22 cellular contexts compared by ENCODE assay signal in the genomic region with DNA sequence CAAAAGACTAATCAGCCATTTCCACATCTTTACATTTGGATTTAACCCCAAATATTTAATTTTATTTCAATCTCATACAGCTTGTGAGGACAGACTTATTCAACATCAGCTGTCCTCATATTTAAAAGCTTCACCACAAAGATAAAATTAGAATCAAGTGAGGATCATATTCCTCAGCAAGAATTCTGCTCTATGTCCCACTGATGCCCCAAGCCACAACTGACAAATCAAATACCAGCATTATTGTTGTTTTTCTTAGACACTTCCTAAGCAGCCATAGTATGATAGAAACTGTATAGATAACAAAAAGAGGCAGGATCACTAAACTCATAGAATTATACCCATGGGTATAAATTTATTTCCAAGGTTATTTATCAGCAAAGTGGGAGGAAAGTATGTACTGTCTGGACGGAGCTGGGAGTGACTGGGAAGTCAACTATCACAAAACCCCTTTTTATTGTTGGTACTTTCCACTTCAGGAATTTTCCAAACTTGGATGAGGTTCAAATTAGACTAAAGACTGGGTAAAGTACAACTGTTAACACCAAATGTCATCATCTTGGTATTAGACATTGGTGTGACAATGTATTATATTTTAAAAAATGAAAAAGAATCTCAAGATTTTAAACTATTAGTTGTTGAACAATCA. TPM values are rescaled to one million over a fixed set of nuclear protein-coding genes. Genes with fewer than 3 reads are reported as not detected.
A peak's percentile ranks its signal among the peaks of the same experiment; 100 is the strongest.
DNase-seq lines count a peak whose midpoint lies in the region; ATAC-seq and TF ChIP-seq lines count a peak whose summit lies in the region.
"Had no signal": no experiment of that assay in that cellular context is flagged by ENCODE, and none has a peak within 500 bp of the region (broad histone marks: within the 10 kb centered on the region; RNA-seq: fewer than 3 reads in every experiment).

No MANE protein-coding gene starts in this region.

- POLR2A ChIA-PET in activated CD4-positive, alpha-beta T cell treated with anti-CD3 and anti-CD28 coated beads, Interleukin-2, amount 10 ng/mL, durations not matched to agents 7 days and 5 days (lab: Charles Lee): no interaction called here
- POLR2A ChIA-PET in activated CD4-positive, alpha-beta T cell treated with anti-CD3 and anti-CD28 coated beads for 36 hours (lab: Charles Lee): no interaction called here
- POLR2A ChIA-PET in RWPE1 (lab: Yijun Ruan, JAX; ENCODE audit: low non-redundant PET): no interaction called here

- WGBS in gastroesophageal sphincter (ENCODE audit: low coverage in 1 of 2), 2 donors: 11 to 20% methylated on average over 1 of the region's 1 CpG

- ATAC-seq in Right ventricle myocardium inferior (peak; percentile 30), gastroesophageal sphincter (no peak), foreskin keratinocyte (no peak)
- ATAC-seq in activated CD4-positive, alpha-beta T cell treated with anti-CD3 and anti-CD28 coated beads for 36 hours: no peak

- H3K27me3 ChIP-seq in gastroesophageal sphincter (no peaks in the 10 kb centered on the region), foreskin keratinocyte (no peaks in the 10 kb centered on the region)
- H3K27me3 ChIP-seq: ovary, testis had no signal

- no peak for TF ChIP-seq POLR2A in gastroesophageal sphincter (IDR thresholded peaks at IDR 0.05)

- peak overlapping the region; percentile 79 to 86 (median 80) for H3K27ac ChIP-seq in gastroesophageal sphincter
- no peak overlapping the region for H3K27ac ChIP-seq in foreskin keratinocyte
- H3K27ac ChIP-seq in RWPE1: no peak overlapping the region
- H3K27ac ChIP-seq: GM23248, ovary had no signal

- TF ChIP-seq EP300 in gastroesophageal sphincter (IDR thresholded peaks at IDR 0.05): no peak

- H3K9me3 Mint-ChIP-seq in activated CD4-positive, alpha-beta T cell treated with anti-CD3 and anti-CD28 coated beads, Interleukin-2, amount 10 ng/mL, durations not matched to agents 7 days and 5 days: no peaks in the 10 kb centered on the region
- H3K9me3 Mint-ChIP-seq in activated CD4-positive, alpha-beta T cell treated with anti-CD3 and anti-CD28 coated beads for 36 hours (ENCODE audit: low read depth): no peaks in the 10 kb centered on the region
- H3K9me3 Mint-ChIP-seq: CD4-positive, alpha-beta memory T cell had no signal

- TF ChIP-seq CTCF in gastroesophageal sphincter (IDR thresholded peaks at IDR 0.05): no peak
- no peak for TF ChIP-seq CTCF in foreskin keratinocyte (conservative IDR thresholded peaks at IDR 0.05)
- no peak for TF ChIP-seq CTCF in RWPE1 (conservative IDR thresholded peaks at IDR 0.05; ENCODE audit: low read depth)

- intact Hi-C loops in Right ventricle myocardium inferior (cut with DNase I): loop anchor here (2.0 to 5.0 kb wide), 2 partner anchors 36 to 51 kb away; partner anchors contain the start of gene PKD2L2
- intact Hi-C loops in cardiac septum (cut with DNase I): loop anchor here (1.0 to 2.0 kb wide), 2 partner anchors 10 to 43 kb away; no protein-coding TSS in a partner anchor
- intact Hi-C loops in activated CD4-positive, alpha-beta T cell treated with anti-CD3 and anti-CD28 coated beads for 36 hours (cut with DNase I, micrococcal nuclease): no loop called here

- no peak for DNase-seq in Right ventricle myocardium inferior (ENCODE audit: missing footprints)
- DNase-seq in cardiac septum (ENCODE audit: low spot score): no peak
- DNase-seq in pons (ENCODE audit: low spot score): peak; percentile 56
- DNase-seq in foreskin keratinocyte: no peak
- DNase-seq in activated CD4-positive, alpha-beta T cell treated with anti-CD3 and anti-CD28 coated beads, Interleukin-2, amount 10 ng/mL, durations not matched to agents 7 days and 5 days: no peak
- no peak for DNase-seq in activated CD4-positive, alpha-beta T cell treated with anti-CD3 and anti-CD28 coated beads for 36 hours
- DNase-seq in RWPE1 (ENCODE audit: low spot score): no peak
- DNase-seq: activated CD4-positive, CD25-positive, alpha-beta regulatory T cell treated with anti-CD3 and anti-CD28 coated beads, Interleukin-2, amount 50 U/mL, for 72 hours; activated CD8-positive, alpha-beta memory T cell treated with anti-CD3 and anti-CD28 coated beads, Interleukin-2, amount 50 U/mL, for 4 hours; activated naive CD4-positive, alpha-beta T cell; CD4-positive, alpha-beta memory T cell; midbrain; NCI-H1694; ovary; stimulated activated CD4-positive, alpha-beta T cell treated with anti-CD3 and anti-CD28 coated beads, Interleukin-1b, Interleukin-23, amount 100 ng/mL, for 48 hours; T-helper 9 cell had no signal

- no peak overlapping the region for H3K27ac Mint-ChIP-seq in activated CD4-positive, alpha-beta T cell treated with anti-CD3 and anti-CD28 coated beads, Interleukin-2, amount 10 ng/mL, durations not matched to agents 7 days and 5 days
- no peak overlapping the region for H3K27ac Mint-ChIP-seq in activated CD4-positive, alpha-beta T cell treated with anti-CD3 and anti-CD28 coated beads for 36 hours
- H3K27ac Mint-ChIP-seq: CD4-positive, alpha-beta memory T cell had no signal

- H3K9me3 ChIP-seq in gastroesophageal sphincter: no peaks in the 10 kb centered on the region
- H3K9me3 ChIP-seq: ovary, testis had no signal

- no peaks in the 10 kb centered on the region for H3K36me3 Mint-ChIP-seq in activated CD4-positive, alpha-beta T cell treated with anti-CD3 and anti-CD28 coated beads, Interleukin-2, amount 10 ng/mL, durations not matched to agents 7 days and 5 days (ENCODE audit: low read depth)
- no peaks in the 10 kb centered on the region for H3K36me3 Mint-ChIP-seq in activated CD4-positive, alpha-beta T cell treated with anti-CD3 and anti-CD28 coated beads for 36 hours (ENCODE audit: low read depth)
- H3K36me3 Mint-ChIP-seq: CD4-positive, alpha-beta memory T cell had no signal

- no peaks in the 10 kb centered on the region for H3K36me3 ChIP-seq in gastroesophageal sphincter
- H3K36me3 ChIP-seq: ovary had no signal

- H3K27me3 Mint-ChIP-seq in activated CD4-positive, alpha-beta T cell treated with anti-CD3 and anti-CD28 coated beads, Interleukin-2, amount 10 ng/mL, durations not matched to agents 7 days and 5 days: no peaks in the 10 kb centered on the region
- no peaks in the 10 kb centered on the region for H3K27me3 Mint-ChIP-seq in activated CD4-positive, alpha-beta T cell treated with anti-CD3 and anti-CD28 coated beads for 36 hours
- H3K27me3 Mint-ChIP-seq: CD4-positive, alpha-beta memory T cell had no signal

- peaks cover 8 to 69% (median 17%) of the 10 kb centered on the region in 3 donors for H3K4me1 ChIP-seq in gastroesophageal sphincter
- peaks cover 30% of the 10 kb centered on the region for H3K4me1 ChIP-seq in foreskin keratinocyte

- CTCF ChIA-PET in activated CD4-positive, alpha-beta T cell treated with anti-CD3 and anti-CD28 coated beads, Interleukin-2, amount 10 ng/mL, durations not matched to agents 7 days and 5 days (lab: Charles Lee): no interaction called here
- CTCF ChIA-PET in activated CD4-positive, alpha-beta T cell treated with anti-CD3 and anti-CD28 coated beads for 36 hours (lab: Charles Lee): interaction anchor here (1.6 kb wide), 1 partner anchor 13 kb away, joined by 3 read pairs; no protein-coding TSS in a partner anchor
- CTCF ChIA-PET in RWPE1 (lab: Yijun Ruan, JAX): interaction anchor here (0.6 to 1.5 kb wide), 2 partner anchors 59 to 515 kb away, joined by 3 to 7 read pairs; no protein-coding TSS in a partner anchor

- no peak overlapping the region for H3K4me3 Mint-ChIP-seq in activated CD4-positive, alpha-beta T cell treated with anti-CD3 and anti-CD28 coated beads, Interleukin-2, amount 10 ng/mL, durations not matched to agents 7 days and 5 days
- no peak overlapping the region for H3K4me3 Mint-ChIP-seq in activated CD4-positive, alpha-beta T cell treated with anti-CD3 and anti-CD28 coated beads for 36 hours
- H3K4me3 Mint-ChIP-seq: CD4-positive, alpha-beta memory T cell had no signal

- no peaks in the 10 kb centered on the region for H3K4me1 Mint-ChIP-seq in activated CD4-positive, alpha-beta T cell treated with anti-CD3 and anti-CD28 coated beads, Interleukin-2, amount 10 ng/mL, durations not matched to agents 7 days and 5 days
- H3K4me1 Mint-ChIP-seq in activated CD4-positive, alpha-beta T cell treated with anti-CD3 and anti-CD28 coated beads for 36 hours: no peaks in the 10 kb centered on the region
- H3K4me1 Mint-ChIP-seq: CD4-positive, alpha-beta memory T cell had no signal

- H3K4me3 ChIP-seq in gastroesophageal sphincter: no peak overlapping the region
- H3K4me3 ChIP-seq: GM23248, ovary, testis had no signal

RNA-seq across cellular contexts. Expression of gene MYOT, which starts 29.8 kb away (rescaled TPM):
- total RNA-seq in Right ventricle myocardium inferior (22.4 TPM), cardiac septum (38.9 TPM), gastroesophageal sphincter (10 to 100 TPM; 16.6 to 38.9 (median 32.8) TPM), foreskin keratinocyte (0.18 and 0.20 TPM in 2 replicates)
- polyA plus RNA-seq in foreskin keratinocyte: 0.02 and 0.07 TPM in 2 replicates
- total RNA-seq in activated CD4-positive, alpha-beta T cell treated with anti-CD3 and anti-CD28 coated beads, Interleukin-2, amount 10 ng/mL, durations not matched to agents 7 days and 5 days: not detected
- not detected for total RNA-seq in activated CD4-positive, alpha-beta T cell treated with anti-CD3 and anti-CD28 coated beads for 36 hours
- total RNA-seq: bronchial epithelial cell; CD4-positive, alpha-beta memory T cell; GM23248; MCF 10A; NCI-H460 had no signal

RNA-seq across cellular contexts. Expression of gene PKD2L2, which starts 51.4 kb away (rescaled TPM):
- 0.81 TPM for total RNA-seq in Right ventricle myocardium inferior
- total RNA-seq in cardiac septum: 0.62 TPM
- total RNA-seq in gastroesophageal sphincter: under 1 TPM in 1 of 4 donors, not detected in 3; 0.15 TPM
- not detected in 2 replicates for total RNA-seq in foreskin keratinocyte
- 0.04 TPM in 1 of 2 replicates, not detected in the other for polyA plus RNA-seq in foreskin keratinocyte
- not detected for total RNA-seq in activated CD4-positive, alpha-beta T cell treated with anti-CD3 and anti-CD28 coated beads, Interleukin-2, amount 10 ng/mL, durations not matched to agents 7 days and 5 days
- total RNA-seq in activated CD4-positive, alpha-beta T cell treated with anti-CD3 and anti-CD28 coated beads for 36 hours: under 1 TPM in 1 of 2 experiments, not detected in 1; 0.30 TPM
- total RNA-seq: bronchial epithelial cell; CD4-positive, alpha-beta memory T cell; GM23248; MCF 10A; NCI-H460 had no signal
- polyA plus RNA-seq: GM23248 had no signal

Comparison
In these comparisons a context has a peak if more than half of its experiments do, and no peak if none do; other contexts are left out.
1. H3K27ac ChIP-seq: peak in gastroesophageal sphincter (4 of 4); none in foreskin keratinocyte (single experiment) and RWPE1 (single experiment).
2. RNA of gene MYOT, which starts 29.8 kb away (total RNA-seq): 38.9 TPM in cardiac septum (single experiment), 16.6 to 38.9 TPM in gastroesophageal sphincter and 22.4 TPM in Right ventricle myocardium inferior (single experiment); 0.18 to 0.20 TPM in foreskin keratinocyte, not detected in activated CD4-positive, alpha-beta T cell treated with anti-CD3 and anti-CD28 coated beads, Interleukin-2, amount 10 ng/mL, durations not matched to agents 7 days and 5 days and not detected in activated CD4-positive, alpha-beta T cell treated with anti-CD3 and anti-CD28 coated beads for 36 hours; every median in the first group is over 10 times any median in the second.
3. intact Hi-C loops: an anchor here in Right ventricle myocardium inferior (2.0 to 5.0 kb wide) and cardiac septum (1.0 to 2.0 kb wide); none called in activated CD4-positive, alpha-beta T cell treated with anti-CD3 and anti-CD28 coated beads for 36 hours.